In genomic region chr14:67357583-67358354, GRCh38 we compare ENCODE assay signal across 8 cellular contexts.
A peak's percentile ranks its signal among the peaks of the same experiment; 100 is the strongest.
DNase-seq lines count a peak whose midpoint lies in the region; ATAC-seq and TF ChIP-seq lines count a peak whose summit lies in the region.

No MANE protein-coding gene starts in this region.

- H3K27ac Mint-ChIP-seq in T-helper 2 cell treated with Interferon-gamma antibody and Interleukin-4, amounts not matched to agents 5 μg/mL and 100 μg/mL, for 36 hours: peak overlapping the region; percentile 43

- no peak for DNase-seq in T-helper 2 cell treated with Interferon-gamma antibody and Interleukin-4, amounts not matched to agents 5 μg/mL and 100 μg/mL, for 36 hours (ENCODE audit: low spot score)
- DNase-seq in T-helper 2 cell (no peak), RPMI8226 (peak; percentile 7), erythroblast (lab: John Stamatoyannopoulos, UW) (peak; percentile 13 to 23), skeletal muscle cell (ENCODE audit: low read depth) (no peak), NCI-H2029 (lab: John Stamatoyannopoulos, UW) (no peak)

- no peak for TF ChIP-seq POLR2A in erythroblast (IDR thresholded peaks at IDR 0.05; ENCODE audit: low read length)

- no peaks in the 10 kb centered on the region for H3K9me3 Mint-ChIP-seq in T-helper 2 cell treated with Interferon-gamma antibody and Interleukin-4, amounts not matched to agents 5 μg/mL and 100 μg/mL, for 36 hours

- peak overlapping the region; percentile 90 for H3K4me3 Mint-ChIP-seq in T-helper 2 cell treated with Interferon-gamma antibody and Interleukin-4, amounts not matched to agents 5 μg/mL and 100 μg/mL, for 36 hours

- ATAC-seq in GM18867 (IDR thresholded peaks at IDR 0.05; ENCODE audit: unreplicated experiment) (no peak), GM18873 (IDR thresholded peaks at IDR 0.05; ENCODE audit: low FRiP score, unreplicated experiment) (no peak)

- H3K4me1 Mint-ChIP-seq in T-helper 2 cell treated with Interferon-gamma antibody and Interleukin-4, amounts not matched to agents 5 μg/mL and 100 μg/mL, for 36 hours (ENCODE audit: low read depth): peaks cover 33% of the 10 kb centered on the region

- H3K27me3 Mint-ChIP-seq in T-helper 2 cell treated with Interferon-gamma antibody and Interleukin-4, amounts not matched to agents 5 μg/mL and 100 μg/mL, for 36 hours (ENCODE audit: low read depth): no peaks in the 10 kb centered on the region

- H3K4me3 ChIP-seq in skeletal muscle cell (ENCODE audit: low read depth, low read length): peak overlapping the region; percentile 94

- peaks cover 17% of the 10 kb centered on the region for H3K36me3 Mint-ChIP-seq in T-helper 2 cell treated with Interferon-gamma antibody and Interleukin-4, amounts not matched to agents 5 μg/mL and 100 μg/mL, for 36 hours (ENCODE audit: low read depth)

Comparison
In these comparisons a context has a peak if more than half of its experiments do, and no peak if none do; other contexts are left out.
1. DNase-seq: peak in RPMI8226 (single experiment) and erythroblast (2 of 2); none in T-helper 2 cell treated with Interferon-gamma antibody and Interleukin-4, amounts not matched to agents 5 μg/mL and 100 μg/mL, for 36 hours (single experiment), T-helper 2 cell (0 of 5), skeletal muscle cell (single experiment) and NCI-H2029 (single experiment).